Comparison of ENCODE assay signal across 8 cellular contexts in the genomic region with DNA sequence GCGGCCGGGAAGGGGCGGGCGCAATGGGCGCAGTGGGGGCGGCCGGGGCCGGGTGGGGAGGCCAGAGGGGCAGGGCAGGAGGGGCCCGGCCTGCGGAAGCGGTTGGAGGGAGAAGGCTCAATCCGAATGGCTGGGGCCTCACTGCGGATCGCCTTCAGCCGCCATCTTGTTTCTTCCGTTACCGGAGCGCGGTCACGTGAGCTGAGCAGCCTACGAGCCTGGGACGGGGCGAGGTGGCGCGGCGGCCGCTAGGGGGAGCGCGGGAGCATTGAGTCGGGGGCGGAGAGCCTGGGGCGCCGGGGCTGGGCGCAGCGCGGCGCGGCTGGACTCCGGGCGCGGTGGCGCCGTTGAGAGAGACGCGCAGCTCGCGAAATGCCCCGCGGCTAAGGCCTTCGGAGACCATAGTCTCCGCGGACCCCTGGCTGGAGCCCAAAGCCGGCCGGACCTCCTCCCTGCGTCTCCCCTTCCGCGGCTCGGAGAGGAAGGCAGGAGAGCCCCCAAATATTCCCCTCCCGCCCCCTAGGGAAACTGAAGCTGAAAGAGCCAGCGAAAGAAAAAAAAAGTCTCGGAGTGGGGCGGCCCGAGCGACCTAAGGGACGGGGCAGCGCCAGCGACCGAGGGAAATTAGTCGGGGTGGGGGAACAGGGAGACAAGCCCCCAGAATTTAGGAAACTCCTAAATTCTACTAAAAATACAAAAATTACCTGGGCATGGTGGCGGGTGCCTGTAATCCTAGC. TPM values are rescaled to one million over a fixed set of nuclear protein-coding genes. Genes with fewer than 3 reads are reported as not detected.
DNase-seq lines count a peak whose midpoint lies in the region; ATAC-seq and TF ChIP-seq lines count a peak whose summit lies in the region.
"Not testable (repeated sequence)": the region's sequence is repeated elsewhere in the genome, so short reads cannot be mapped to it uniquely, and the experiment has no call there.

Gene LRRC37A3, minus strand, starts transcription at position 190 of the 737 bp plus-strand sequence. CDS start 22,221 bp downstream, outside the sequence.

- H3K36me3 ChIP-seq in mucosa of rectum (ENCODE audit: control insufficient read depth in 2 of 2, insufficient read depth in 2 of 2, low read length in 2 of 2) = not testable (repeated sequence)

- peak within 1 kb of the TSS; percentile 61 for H3K4me3 ChIP-seq in Jurkat, Clone E6-1 (ENCODE audit: low read length)
- H3K4me3 ChIP-seq in mucosa of rectum (ENCODE audit: low read length in 2 of 2) = peak within 1 kb of the TSS; percentile 78 to 80

- not testable (repeated sequence) for H3K4me1 ChIP-seq in mucosa of rectum (ENCODE audit: control insufficient read depth in 2 of 2, insufficient read depth in 2 of 2, low read length in 2 of 2)

- peak; percentile 90 for ATAC-seq in GM21717 (IDR thresholded peaks at IDR 0.05; ENCODE audit: unreplicated experiment)

- not testable (repeated sequence) for H3K27me3 ChIP-seq in mucosa of rectum (ENCODE audit: control insufficient read depth in 2 of 2, insufficient read depth in 2 of 2, low read length in 2 of 2)

- H3K9me3 ChIP-seq in mucosa of rectum (ENCODE audit: control insufficient read depth in 2 of 2, low read length in 2 of 2) = not testable (repeated sequence)

- H3K27ac ChIP-seq in mucosa of rectum (ENCODE audit: low read depth in 2 of 2, low read length in 2 of 2) = peak within 1 kb of the TSS; percentile 83 to 89

- peak; percentile 76 for TF ChIP-seq POLR2A in erythroblast (IDR thresholded peaks at IDR 0.05; ENCODE audit: low read length)

- DNase-seq in DMS79 (lab: John Stamatoyannopoulos, UW) = peak; percentile 84
- peak; percentile 90 for DNase-seq in Jurkat, Clone E6-1 (ENCODE audit: low read depth, low spot score)
- DNase-seq in OCI-M2 (lab: John Stamatoyannopoulos, UW; ENCODE audit: unreplicated experiment) = peak; percentile 82
- peak; percentile 100 for DNase-seq in activated T-cell treated with anti-CD3 and anti-CD28 coated beads for 48 hours (ENCODE audit: low read depth)
- DNase-seq in erythroblast (lab: John Stamatoyannopoulos, UW) = peak; percentile 97 to 100
- peak; percentile 94 to 100 for DNase-seq in stimulated activated CD8-positive, alpha-beta memory T cell treated with anti-CD3 and anti-CD28 coated beads, Interleukin-4, amount 100 ng/mL, for 4 hours (ENCODE audit: low read depth in 2 of 2, low spot score in 1 of 2)

- peak within 1 kb of the TSS; percentile 60 to 79 for H3K9ac ChIP-seq in mucosa of rectum (ENCODE audit: low read depth in 1 of 2, low read length in 2 of 2)

RNA-seq across cellular contexts. Expression of gene LRRC37A3, which starts in this region (rescaled TPM):
- polyA plus RNA-seq in Jurkat, Clone E6-1 (2012; ENCODE audit: insufficient read depth, insufficient read length) = 9.0 TPM

Comparison
In these comparisons a context has a peak if more than half of its experiments do, and no peak if none do; other contexts are left out.
1. Peak in every context shown above with its lines: DNase-seq, ATAC-seq, H3K4me3 ChIP-seq and H3K27ac ChIP-seq.